ENCODE assay signal across 8 cellular contexts in genomic region chr1:228082260-228082974, GRCh38. TPM values are rescaled to one million over a fixed set of nuclear protein-coding genes. Genes with fewer than 3 reads are reported as not detected.
A peak's percentile ranks its signal among the peaks of the same experiment; 100 is the strongest.
DNase-seq lines count a peak whose midpoint lies in the region; TF ChIP-seq lines count a peak whose summit lies in the region.

TSS of gene ARF1 (plus strand) at chr1:228082708. CDS start at chr1:228097115, 14,407 bp downstream.

- H3F3A ChIP-seq in MM.1S (ENCODE audit: insufficient read depth, low read length) = peaks cover 43% of the 10 kb centered on the region

- no peaks in the 10 kb centered on the region for H3K36me3 Mint-ChIP-seq in neural crest cell (ENCODE audit: low read depth)

- H2AFZ ChIP-seq in MM.1S (ENCODE audit: low read length) = peak within 1 kb of the TSS; percentile 82

- peak within 1 kb of the TSS; percentile 100 for H3K9ac ChIP-seq in MM.1S (ENCODE audit: low read length)

- H3K9me3 Mint-ChIP-seq in neural crest cell = no peaks in the 10 kb centered on the region

- H3K27me3 Mint-ChIP-seq in neural crest cell (ENCODE audit: low read depth) = peaks cover 2% of the 10 kb centered on the region

- peaks cover 35% of the 10 kb centered on the region for H3K36me3 ChIP-seq in HAP-1 (replicated peaks)
- no peaks in the 10 kb centered on the region for H3K36me3 ChIP-seq in MM.1S (replicated peaks; ENCODE audit: insufficient read depth, low read length)
- H3K36me3 ChIP-seq in stomach = no peaks in the 10 kb centered on the region

- DNase-seq in ELR (ENCODE audit: low read depth) = peak; percentile 92
- DNase-seq in HAP-1 (ENCODE audit: low spot score in 2 of 2) = peak; percentile 85 to 90
- peak; percentile 98 for DNase-seq in MM.1S
- peak; percentile 55 for DNase-seq in SHP77 treated with DMSO at 0.1 percent for 48 hours (lab: John Stamatoyannopoulos, UW)
- peak; percentile 98 for DNase-seq in activated effector memory CD4-positive, alpha-beta T cell treated with anti-CD3 and anti-CD28 coated beads, Interleukin-2, amount 50 U/mL, for 16 hours
- DNase-seq in fibroblast of the conjunctiva (ENCODE audit: low read depth) = peak; percentile 92
- DNase-seq in neural crest cell (ENCODE audit: low read depth, low spot score) = peak; percentile 91
- peak; percentile 93 for DNase-seq in stomach

- H3K27me3 ChIP-seq in HAP-1 (ENCODE audit: low read depth) (no peaks in the 10 kb centered on the region), MM.1S (replicated peaks; ENCODE audit: insufficient read depth, low read length) (no peaks in the 10 kb centered on the region), stomach (no peaks in the 10 kb centered on the region)

- H3K9me3 ChIP-seq in HAP-1 (no peaks in the 10 kb centered on the region), MM.1S (replicated peaks; ENCODE audit: insufficient read depth, low read length) (no peaks in the 10 kb centered on the region), stomach (no peaks in the 10 kb centered on the region)

- H3K4me2 ChIP-seq in MM.1S (ENCODE audit: low read depth, low read length) = peak within 1 kb of the TSS; percentile 99

- no peak for TF ChIP-seq POLR2A in stomach (IDR thresholded peaks at IDR 0.05)

- peak within 1 kb of the TSS; percentile 98 for H3K4me3 Mint-ChIP-seq in neural crest cell

- no peak for TF ChIP-seq EP300 in stomach (IDR thresholded peaks at IDR 0.05)

- H3K27ac ChIP-seq in MM.1S (ENCODE audit: low read length) (peak within 1 kb of the TSS; percentile 91), stomach (peak within 1 kb of the TSS; percentile 98 to 100 (median 100))

- H3K4me1 Mint-ChIP-seq in neural crest cell = peaks cover 42% of the 10 kb centered on the region

- H3K4me3 ChIP-seq in HAP-1 (peak within 1 kb of the TSS; percentile 95), MM.1S (ENCODE audit: low read length) (peak within 1 kb of the TSS; percentile 100), stomach (peak within 1 kb of the TSS; percentile 64 to 99 (median 95))

- peak within 1 kb of the TSS; percentile 96 for H3K27ac Mint-ChIP-seq in neural crest cell (ENCODE audit: unreplicated experiment)

- peaks cover 35% of the 10 kb centered on the region for H4K20me1 ChIP-seq in MM.1S (ENCODE audit: insufficient read depth, low read length)

- intact Hi-C loops in stomach (cut with DNase I; ENCODE audit: low total_unique reads) = no loop called here

- in situ Hi-C loops in HAP-1 (cut with MboI; ENCODE audit: low sequenced_read_pairs) = no loop called here

- no peaks in the 10 kb centered on the region for H3K9me2 ChIP-seq in MM.1S (replicated peaks; ENCODE audit: insufficient read depth, low read length)

- TF ChIP-seq CTCF in MM.1S (IDR thresholded peaks at IDR 0.05; ENCODE audit: low read length) (no peak), neural crest cell (conservative IDR thresholded peaks at IDR 0.05) (no peak), stomach (IDR thresholded peaks at IDR 0.05) (no peak)

- 0 to 1% (median 0%) methylated on average over 6 to 89 of the region's 89 CpGs for WGBS in stomach, 5 donors

- peaks cover 82% of the 10 kb centered on the region for H3K79me2 ChIP-seq in MM.1S (ENCODE audit: low read length)

- H3K4me1 ChIP-seq in HAP-1 (peaks cover 23% of the 10 kb centered on the region), MM.1S (ENCODE audit: low read length) (peaks cover 39% of the 10 kb centered on the region), stomach (peaks cover 41 to 55% (median 51%) of the 10 kb centered on the region in 4 donors)

RNA-seq across cellular contexts. Expression of gene ARF1, which starts in this region (rescaled TPM):
- total RNA-seq in neural crest cell (237 and 240 TPM in 2 replicates), stomach (100 to 1,000 TPM; 111 to 289 (median 131) TPM)
- polyA plus RNA-seq in stomach = 100 to 1,000 TPM; 230 to 310 (median 271) TPM

Comparison
In these comparisons a context has a peak if more than half of its experiments do, and no peak if none do; other contexts are left out.
1. Peak in every context shown above with its lines: DNase-seq, H3K4me3 ChIP-seq and H3K27ac ChIP-seq.